Comparison of ENCODE assay signal across 1 cellular context in genomic region chr9:112332977-112333638, GRCh38.
TF ChIP-seq lines count a peak whose summit lies in the region.

Gene PTBP3, minus strand, starts transcription at chr9:112333619. Its CDS starts 35,754 bp downstream, at chr9:112297865.

TF ChIP-seq in HepG2, 621 proteins besides CTCF, POLR2A, EP300 and RAD21 (continued from another document and continues in another):
- TF ChIP-seq ZNF407 (CRISPR knock-in tag; IDR thresholded peaks at IDR 0.05; ENCODE audit: not compliant biosample characterization) (no peak), PHF5A (CRISPR knock-in tag; IDR thresholded peaks at IDR 0.05; ENCODE audit: low read depth, unreplicated experiment) (no peak), ZHX2 (IDR thresholded peaks at IDR 0.05; ENCODE audit: low read depth) (no peak), ZHX2 (CRISPR knock-in tag; IDR thresholded peaks at IDR 0.05; ENCODE audit: borderline replicate concordance) (no peak), BCL6 (CRISPR knock-in tag; IDR thresholded peaks at IDR 0.05) (peak; percentile 41; the same call in 1 of the 2 replicates), ZBTB7B (CRISPR knock-in tag; IDR thresholded peaks at IDR 0.05) (peak; percentile 52; the same call in 1 of the 2 replicates), ZIK1 (CRISPR knock-in tag; IDR thresholded peaks at IDR 0.05; ENCODE audit: borderline replicate concordance, low read depth) (no peak), UBTF (CRISPR knock-in tag; IDR thresholded peaks at IDR 0.05) (peak; percentile 97), ZNF280B (CRISPR knock-in tag; IDR thresholded peaks at IDR 0.05; ENCODE audit: borderline replicate concordance) (no peak; the same call in 1 of the 2 replicates), ZNF839 (CRISPR knock-in tag; IDR thresholded peaks at IDR 0.05; ENCODE audit: borderline replicate concordance) (no peak), ZNF790 (CRISPR knock-in tag; IDR thresholded peaks at IDR 0.05; ENCODE audit: borderline replicate concordance) (no peak), AGO1 (IDR thresholded peaks at IDR 0.05; ENCODE audit: low read depth, low read length, poor library complexity, severe bottlenecking) (no peak), FOXA1 (IDR thresholded peaks at IDR 0.05) (no peak), FOXA1 (CRISPR knock-in tag; IDR thresholded peaks at IDR 0.05) (peak; percentile 85), ZNF260 (CRISPR knock-in tag; IDR thresholded peaks at IDR 0.05; ENCODE audit: borderline replicate concordance, low read depth) (no peak), MIXL1 (CRISPR knock-in tag; IDR thresholded peaks at IDR 0.05) (no peak), ZNF639 (CRISPR knock-in tag; conservative IDR thresholded peaks at IDR 0.05) (peak; percentile 82), KDM5A (IDR thresholded peaks at IDR 0.05; ENCODE audit: borderline replicate concordance, low read length) (no peak), RAD51 (IDR thresholded peaks at IDR 0.05; ENCODE audit: borderline replicate concordance) (no peak), THAP9 (CRISPR knock-in tag; IDR thresholded peaks at IDR 0.05; ENCODE audit: borderline replicate concordance) (no peak), LCORL (IDR thresholded peaks at IDR 0.05) (no peak), LCORL (CRISPR knock-in tag; IDR thresholded peaks at IDR 0.05) (no peak), ZNF777 (CRISPR knock-in tag; IDR thresholded peaks at IDR 0.05) (peak; percentile 98), SPEN (CRISPR knock-in tag; IDR thresholded peaks at IDR 0.05; ENCODE audit: low read depth) (peak; percentile 69), FOXP4 (CRISPR knock-in tag; IDR thresholded peaks at IDR 0.05) (peak; percentile 83), ZSCAN12 (CRISPR knock-in tag; IDR thresholded peaks at IDR 0.05) (0 out of 2 replicates have a peak, but pooled peaks have one; percentile 17), ZNF788 (CRISPR knock-in tag; IDR thresholded peaks at IDR 0.05; ENCODE audit: borderline replicate concordance) (no peak; the same call in 1 of the 2 replicates), CBX2 (IDR thresholded peaks at IDR 0.05; ENCODE audit: low read depth, low read length) (no peak), CBX2 (CRISPR knock-in tag; IDR thresholded peaks at IDR 0.05; ENCODE audit: low read depth) (no peak; the same call in 1 of the 2 replicates), CREBL2 (CRISPR knock-in tag; IDR thresholded peaks at IDR 0.05; ENCODE audit: borderline replicate concordance) (peak; percentile 88), NFIB (CRISPR knock-in tag; IDR thresholded peaks at IDR 0.05; ENCODE audit: borderline replicate concordance) (no peak)
